27 cellular contexts compared by ENCODE assay signal in genomic region chr2:142617461-142617860, GRCh38.
"Had no signal": no experiment of that assay in that cellular context is flagged by ENCODE, and none has a peak within 500 bp of the region (broad histone marks: within the 10 kb centered on the region; RNA-seq: fewer than 3 reads in every experiment).

No MANE protein-coding gene starts in this region.

- DNase-seq: stimulated activated CD4-positive, alpha-beta T cell treated with anti-CD3 and anti-CD28 coated beads, Interleukin-2, amount 100 ng/mL, for 48 hours; stimulated activated CD4-positive, alpha-beta T cell treated with anti-CD3 and anti-CD28 coated beads, Interleukin-4, amount 100 ng/mL, for 1 hour; stimulated activated CD4-positive, alpha-beta T cell treated with anti-CD3 and anti-CD28 coated beads, Interleukin-4, amount 100 ng/mL, for 24 hours; stimulated activated CD4-positive, alpha-beta T cell treated with anti-CD3 and anti-CD28 coated beads, Interleukin-4, amount 100 ng/mL, for 4 hours; stimulated activated CD8-positive, alpha-beta memory T cell treated with anti-CD3 and anti-CD28 coated beads, Interleukin-4, amount 100 ng/mL, for 48 hours; stimulated activated naive B cell treated with anti-CD40 and anti-IgM and Interleukin-4, amounts not matched to agents 10 μg/mL and 1 μg/mL and 100 μg/mL, for 72 hours; stimulated activated naive CD4-positive, alpha-beta T cell; stimulated activated naive CD4-positive, alpha-beta T cell treated with Interleukin-2 at 50 U/mL for 16 hours; stimulated activated naive CD8-positive, alpha-beta T cell treated with anti-CD3 and anti-CD28 coated beads, Interleukin-15, amount 100 ng/mL, for 72 hours; stimulated activated naive CD8-positive, alpha-beta T cell treated with anti-CD3 and anti-CD28 coated beads, Interleukin-15, Interleukin-2, amounts not matched to agents 100 U/mL and 50 U/mL, for 24 hours; stomach; substantia nigra; testis; thyroid gland; tibial artery; transverse colon; trophoblast cell; upper lobe of left lung; upper lobe of right lung; uterus had no signal

- H3K4me3 ChIP-seq: stomach, suprapubic skin, testis, thoracic aorta, thyroid gland, tibial artery, tibial nerve, transverse colon, upper lobe of left lung, upper lobe of right lung, uterus, vagina had no signal

- ATAC-seq: stimulated activated effector memory CD8-positive, alpha-beta T cell treated with anti-CD3 and anti-CD28 coated beads, Interleukin-12 subunit alpha, Interleukin-12 subunit beta, amount 100 ng/mL, for 72 hours; stimulated activated memory B cell treated with anti-CD40 and anti-IgM and Interleukin-4, amounts not matched to agents 10 μg/mL and 1 μg/mL and 100 μg/mL, for 72 hours; stimulated activated naive B cell treated with anti-CD40 and anti-IgM and Interleukin-4, amounts not matched to agents 10 μg/mL and 1 μg/mL and 100 μg/mL, for 72 hours; stimulated activated naive CD8-positive, alpha-beta T cell treated with anti-CD3 and anti-CD28 coated beads, Interleukin-15, amount 100 ng/mL, for 72 hours; stimulated activated naive CD8-positive, alpha-beta T cell treated with anti-CD3 and anti-CD28 coated beads, Interleukin-15, Interleukin-2, amounts not matched to agents 100 U/mL and 50 U/mL, for 24 hours; upper lobe of right lung had no signal

- H3K9me3 ChIP-seq: stomach, suprapubic skin, testis, thoracic aorta, thyroid gland, tibial artery, tibial nerve, transverse colon, upper lobe of left lung, upper lobe of right lung, uterus, vagina had no signal

- H3K36me3 ChIP-seq: stomach, suprapubic skin, thoracic aorta, thyroid gland, tibial artery, tibial nerve, transverse colon, upper lobe of left lung, upper lobe of right lung, uterus, vagina had no signal

- H3K27me3 ChIP-seq: stomach, suprapubic skin, testis, thyroid gland, tibial artery, tibial nerve, transverse colon, upper lobe of left lung, upper lobe of right lung, uterus, vagina had no signal

- H3K4me1 ChIP-seq: stomach, suprapubic skin, testis, thyroid gland, tibial artery, tibial nerve, transverse colon, upper lobe of left lung, upper lobe of right lung, uterus, vagina had no signal

- FAIRE-seq: urothelium cell line had no signal

- H3K27ac ChIP-seq: stomach, suprapubic skin, testis, thoracic aorta, thyroid gland, tibial artery, tibial nerve, transverse colon, upper lobe of left lung, upper lobe of right lung, uterus, vagina had no signal
